ENCODE assay signal across 8 cellular contexts in the genomic region with DNA sequence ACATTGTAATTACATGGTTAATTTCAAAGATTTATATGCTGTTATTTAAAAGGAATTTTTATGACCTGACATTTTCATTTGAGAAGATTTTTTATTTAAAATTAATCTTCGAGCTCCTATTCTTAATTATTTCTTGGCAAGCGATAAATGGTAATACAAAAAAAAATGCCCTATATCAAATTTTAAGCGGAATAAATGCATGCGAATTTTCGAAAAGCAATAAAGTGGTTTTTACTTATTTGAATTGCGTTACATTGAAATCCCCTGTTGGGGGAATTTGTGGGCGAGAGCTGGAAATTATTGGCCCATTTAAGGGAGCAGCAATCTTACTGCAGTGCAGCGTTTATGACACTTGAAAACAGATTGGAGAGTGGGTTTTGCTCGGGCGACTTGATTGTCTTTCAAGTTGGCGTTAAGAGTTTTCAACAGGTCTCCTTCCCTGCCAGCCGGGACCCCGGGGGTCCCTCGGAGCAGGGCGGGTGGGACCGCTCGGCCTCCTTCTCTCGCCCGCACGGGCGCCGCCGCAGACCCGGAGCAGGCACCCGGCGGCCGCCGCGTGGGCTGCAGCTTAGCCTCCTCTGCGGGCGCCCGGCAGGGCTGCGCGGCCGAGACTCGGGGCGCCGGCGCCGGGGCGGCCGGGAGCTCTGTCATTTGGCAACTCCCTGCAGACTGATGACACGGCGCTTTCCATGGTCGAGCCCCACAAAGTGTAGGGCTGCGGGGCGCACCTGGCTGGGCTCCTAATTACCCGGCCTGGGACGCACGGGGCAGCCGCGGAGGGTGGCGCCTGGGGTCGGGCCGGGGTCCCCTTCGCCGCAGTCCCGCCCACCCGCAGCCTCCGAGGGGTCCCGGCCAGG.
A peak's percentile ranks its signal among the peaks of the same experiment; 100 is the strongest.
DNase-seq lines count a peak whose midpoint lies in the region; ATAC-seq and TF ChIP-seq lines count a peak whose summit lies in the region.

No MANE protein-coding gene starts in this region.

- H3K27me3 ChIP-seq in BE2C (peaks cover 88% of the 10 kb centered on the region), psoas muscle (ENCODE audit: insufficient read depth in 3 of 3, low read length in 2 of 3) (peaks cover 6 to 64% (median 9%) of the 10 kb centered on the region in 3 donors)

- ATAC-seq in GM21360 (IDR thresholded peaks at IDR 0.05; ENCODE audit: unreplicated experiment), result peak; percentile 85
- peak in 3 of 4 donors; percentile 37 to 69 (median 42) for ATAC-seq in psoas muscle
- ATAC-seq in HG03095 (IDR thresholded peaks at IDR 0.05; ENCODE audit: unreplicated experiment), result no peak
- no peak for ATAC-seq in HG03135 (IDR thresholded peaks at IDR 0.05; ENCODE audit: unreplicated experiment)

- H3K4me1 ChIP-seq in BE2C (no peaks in the 10 kb centered on the region), psoas muscle (peaks cover 4% of the 10 kb centered on the region)

- no peaks in the 10 kb centered on the region for H3K36me3 Mint-ChIP-seq in T-helper 2 cell treated with Interferon-gamma antibody and Interleukin-4, amounts not matched to agents 5 μg/mL and 100 μg/mL, for 36 hours (ENCODE audit: low read depth)

- H3K4me1 Mint-ChIP-seq in T-helper 2 cell treated with Interferon-gamma antibody and Interleukin-4, amounts not matched to agents 5 μg/mL and 100 μg/mL, for 36 hours (ENCODE audit: low read depth), result no peaks in the 10 kb centered on the region

- no peaks in the 10 kb centered on the region for H3K9me3 Mint-ChIP-seq in T-helper 2 cell treated with Interferon-gamma antibody and Interleukin-4, amounts not matched to agents 5 μg/mL and 100 μg/mL, for 36 hours

- no peak for TF ChIP-seq CTCF in BE2C (IDR thresholded peaks at IDR 0.05; ENCODE audit: low read depth, low read length)
- no peak for TF ChIP-seq CTCF in psoas muscle (IDR thresholded peaks at IDR 0.05)

- DNase-seq in BE2C, result peak; percentile 40
- peak; percentile 25 for DNase-seq in T-helper 2 cell treated with Interferon-gamma antibody and Interleukin-4, amounts not matched to agents 5 μg/mL and 100 μg/mL, for 36 hours (ENCODE audit: low spot score)
- peak; percentile 9 for DNase-seq in germinal center (ENCODE audit: low spot score)
- DNase-seq in psoas muscle, result peak in 1 of 2 donors; percentile 12
- no peak for DNase-seq in stimulated activated naive CD4-positive, alpha-beta T cell treated with Interleukin-2 at 50 U/mL for 16 hours (lab: John Stamatoyannopoulos, UW)

- H3K27ac ChIP-seq in psoas muscle, result no peak overlapping the region

- peak overlapping the region; percentile 42 for H3K4me3 Mint-ChIP-seq in T-helper 2 cell treated with Interferon-gamma antibody and Interleukin-4, amounts not matched to agents 5 μg/mL and 100 μg/mL, for 36 hours

- WGBS in psoas muscle, 3 donors, result 3 to 4% (median 4%) methylated on average over 39 to 61 of the region's 61 CpGs

- no peaks in the 10 kb centered on the region for H3K36me3 ChIP-seq in BE2C
- H3K36me3 ChIP-seq in psoas muscle (ENCODE audit: insufficient read depth in 1 of 2, low read depth in 1 of 2), result no peaks in the 10 kb centered on the region

- peaks cover 71% of the 10 kb centered on the region for H3K27me3 Mint-ChIP-seq in T-helper 2 cell treated with Interferon-gamma antibody and Interleukin-4, amounts not matched to agents 5 μg/mL and 100 μg/mL, for 36 hours (ENCODE audit: low read depth)

- intact Hi-C loops in psoas muscle (cut with DNase I), result no loop called here

- H3K27ac Mint-ChIP-seq in T-helper 2 cell treated with Interferon-gamma antibody and Interleukin-4, amounts not matched to agents 5 μg/mL and 100 μg/mL, for 36 hours, result no peak overlapping the region

- H3K9me3 ChIP-seq in BE2C (no peaks in the 10 kb centered on the region; the same call in 1 of the 2 replicates), psoas muscle (no peaks in the 10 kb centered on the region)

- H3K4me3 ChIP-seq in BE2C (ENCODE audit: low read depth, low read length) (peak overlapping the region; percentile 14; the same call in 1 of the 2 replicates), psoas muscle (peak overlapping the region; percentile 64)

Comparison
In these comparisons a context has a peak if more than half of its experiments do, and no peak if none do; other contexts are left out.
1. ATAC-seq: peak in GM21360 (single experiment) and psoas muscle (3 of 4); none in HG03095 (single experiment) and HG03135 (single experiment).